ENCODE assay signal across 8 cellular contexts in the genomic region with DNA sequence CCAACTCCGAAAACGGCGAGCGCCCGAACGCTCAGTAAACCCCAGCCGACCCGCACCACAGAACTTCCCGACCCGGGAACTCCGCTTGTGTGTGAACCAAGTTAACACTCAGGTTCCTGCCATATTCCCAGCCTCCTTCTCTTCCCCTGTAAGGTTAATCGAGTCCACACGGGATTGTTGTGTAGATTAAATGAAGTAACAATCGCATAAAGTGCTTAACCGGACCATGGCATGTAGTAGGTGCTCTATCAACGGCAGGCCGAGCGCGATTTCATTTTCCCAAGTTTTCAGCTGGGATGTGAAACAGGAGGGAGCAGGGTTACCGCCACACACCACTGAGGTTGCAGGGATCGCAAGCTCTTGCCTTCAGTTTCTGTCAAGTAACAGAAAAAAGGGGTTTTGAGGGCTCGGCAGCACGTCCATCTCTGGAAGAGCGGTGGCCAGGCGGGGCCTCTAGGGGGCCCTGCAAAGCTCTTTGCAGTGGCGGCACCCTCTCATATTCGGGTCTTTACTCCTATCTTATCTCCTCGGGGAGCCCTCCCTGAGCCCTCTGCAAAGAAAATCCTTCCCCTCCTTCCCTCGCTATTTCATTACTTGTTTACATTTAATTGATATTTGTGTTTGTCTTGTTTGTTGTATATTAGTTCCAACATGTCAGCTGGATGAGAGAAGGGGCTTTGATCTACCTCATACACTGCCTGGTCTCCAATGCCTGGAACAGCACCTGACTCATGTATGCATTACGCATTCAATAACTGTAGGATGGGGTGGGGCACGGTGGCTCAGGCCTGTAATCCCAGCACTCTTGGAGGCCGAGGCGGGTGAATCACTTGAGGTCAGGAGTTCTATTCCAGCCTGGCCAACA. TPM values are rescaled to one million over a fixed set of nuclear protein-coding genes. Genes with fewer than 3 reads are reported as not detected.
DNase-seq lines count a peak whose midpoint lies in the region; ATAC-seq and TF ChIP-seq lines count a peak whose summit lies in the region.

No MANE protein-coding gene starts in this region.

- TF ChIP-seq EP300 in ovary (IDR thresholded peaks at IDR 0.05) = no peak

- no peaks in the 10 kb centered on the region for H3K9me3 Mint-ChIP-seq in activated CD8-positive, alpha-beta memory T cell treated with anti-CD3 and anti-CD28 coated beads, Interleukin-2, amount 10 ng/mL, durations not matched to agents 7 days and 5 days (ENCODE audit: low read depth)

- H3K36me3 Mint-ChIP-seq in activated CD8-positive, alpha-beta memory T cell treated with anti-CD3 and anti-CD28 coated beads, Interleukin-2, amount 10 ng/mL, durations not matched to agents 7 days and 5 days = peaks cover 3% of the 10 kb centered on the region

- H3K4me1 Mint-ChIP-seq in activated CD8-positive, alpha-beta memory T cell treated with anti-CD3 and anti-CD28 coated beads, Interleukin-2, amount 10 ng/mL, durations not matched to agents 7 days and 5 days = peaks cover 7% of the 10 kb centered on the region

- TF ChIP-seq CTCF in NB4 (IDR thresholded peaks at IDR 0.05; ENCODE audit: low read depth, low read length) = peak; percentile 21
- TF ChIP-seq CTCF in fibroblast of villous mesenchyme (IDR thresholded peaks at IDR 0.05; ENCODE audit: insufficient read depth, low read depth, low read length) = peak; percentile 34
- no peak for TF ChIP-seq CTCF in ovary (IDR thresholded peaks at IDR 0.05)

- intact Hi-C loops in ovary (cut with DNase I) = loop anchor here in 1 of 4 donors (10.0 kb wide), 1 partner anchor 50 kb away; no protein-coding TSS in a partner anchor

- DNase-seq in NCI-H524 (lab: John Stamatoyannopoulos, UW) (peak; percentile 18 to 36), NCI-H524 treated with DMSO at 0.1 percent for 48 hours (lab: John Stamatoyannopoulos, UW) (no peak), NB4 (ENCODE audit: low read depth) (no peak), fibroblast of villous mesenchyme (ENCODE audit: low read depth) (peak; percentile 23), ovary (no peak), COLO829 (ENCODE audit: low spot score) (no peak)
- no peak for DNase-seq in activated CD8-positive, alpha-beta memory T cell treated with anti-CD3 and anti-CD28 coated beads, Interleukin-2, amount 10 ng/mL, durations not matched to agents 7 days and 5 days

- H3K27ac Mint-ChIP-seq in activated CD8-positive, alpha-beta memory T cell treated with anti-CD3 and anti-CD28 coated beads, Interleukin-2, amount 10 ng/mL, durations not matched to agents 7 days and 5 days = no peak overlapping the region

- no peaks in the 10 kb centered on the region for H3K27me3 ChIP-seq in ovary

- CTCF ChIA-PET in activated CD8-positive, alpha-beta memory T cell treated with anti-CD3 and anti-CD28 coated beads, Interleukin-2, amount 10 ng/mL, durations not matched to agents 7 days and 5 days (lab: Charles Lee) = interaction anchor here (1.7 kb wide), 1 partner anchor 69 kb away, joined by 5 read pairs; no protein-coding TSS in a partner anchor

- peak overlapping the region; percentile 73 for H3K4me3 Mint-ChIP-seq in activated CD8-positive, alpha-beta memory T cell treated with anti-CD3 and anti-CD28 coated beads, Interleukin-2, amount 10 ng/mL, durations not matched to agents 7 days and 5 days

- WGBS in ovary, 3 donors = 14 to 20% (median 15%) methylated on average over 33 of the region's 33 CpGs

- ATAC-seq in activated CD8-positive, alpha-beta memory T cell treated with anti-CD3 and anti-CD28 coated beads, Interleukin-2, amount 10 ng/mL, durations not matched to agents 7 days and 5 days = peak; percentile 52
- no peak for ATAC-seq in HG02981 (IDR thresholded peaks at IDR 0.05; ENCODE audit: unreplicated experiment)

- peaks cover 33% of the 10 kb centered on the region for H3K27me3 Mint-ChIP-seq in activated CD8-positive, alpha-beta memory T cell treated with anti-CD3 and anti-CD28 coated beads, Interleukin-2, amount 10 ng/mL, durations not matched to agents 7 days and 5 days

- TF ChIP-seq POLR2A in NB4 (IDR thresholded peaks at IDR 0.05; ENCODE audit: extremely low read depth, insufficient read length) (no peak), ovary (IDR thresholded peaks at IDR 0.05) (no peak)

- H3K27ac ChIP-seq in ovary = no peak overlapping the region

- no peak overlapping the region for H3K4me3 ChIP-seq in NB4 (ENCODE audit: low read depth, low read length)
- peak overlapping the region; percentile 50 for H3K4me3 ChIP-seq in fibroblast of villous mesenchyme (ENCODE audit: low read depth, low read length)
- peak overlapping the region; percentile 56 for H3K4me3 ChIP-seq in ovary

- no peaks in the 10 kb centered on the region for H3K9me3 ChIP-seq in ovary

- H3K4me1 ChIP-seq in ovary (ENCODE audit: insufficient read depth) = peaks cover 2% of the 10 kb centered on the region

- no peaks in the 10 kb centered on the region for H3K36me3 ChIP-seq in ovary

RNA-seq across cellular contexts. Expression of a gene that starts 0.8 kb away (rescaled TPM):
- 1 to 10 TPM; 1.1 to 9.7 TPM for total RNA-seq in activated CD8-positive, alpha-beta memory T cell treated with anti-CD3 and anti-CD28 coated beads, Interleukin-2, amount 10 ng/mL, durations not matched to agents 7 days and 5 days
- total RNA-seq in fibroblast of villous mesenchyme = 0.64 and 0.86 TPM in 2 replicates
- total RNA-seq in ovary = 10 to 100 TPM in 6 of 7 donors, 1 to 10 TPM in 1; 9.6 to 29.5 (median 15.9) TPM
- polyA plus RNA-seq in ovary = 10 to 100 TPM; 12.2 to 16.7 TPM

Comparison
In these comparisons a context has a peak if more than half of its experiments do, and no peak if none do; other contexts are left out.
1. DNase-seq: peak in NCI-H524 (2 of 2) and fibroblast of villous mesenchyme (single experiment); none in NCI-H524 treated with DMSO at 0.1 percent for 48 hours (single experiment), NB4 (single experiment), activated CD8-positive, alpha-beta memory T cell treated with anti-CD3 and anti-CD28 coated beads, Interleukin-2, amount 10 ng/mL, durations not matched to agents 7 days and 5 days (single experiment), ovary (0 of 5) and COLO829 (single experiment).
2. CTCF ChIP-seq: peak in NB4 (single experiment) and fibroblast of villous mesenchyme (single experiment); none in ovary (0 of 3).